In genomic region chr1:213419369-213420030, GRCh38 we compare ENCODE assay signal across 23 cellular contexts.
DNase-seq lines count a peak whose midpoint lies in the region.
"Had no signal": no experiment of that assay in that cellular context is flagged by ENCODE, and none has a peak within 500 bp of the region (broad histone marks: within the 10 kb centered on the region; RNA-seq: fewer than 3 reads in every experiment).

No MANE protein-coding gene starts in this region.

- DNase-seq in G401 (ENCODE audit: low spot score): peak; percentile 15
- peak; percentile 58 for DNase-seq in HuH-7 (ENCODE audit: low spot score)
- DNase-seq in OCI-M1 (lab: John Stamatoyannopoulos, UW): peak; percentile 8
- DNase-seq in kidney tubule cell (ENCODE audit: low spot score): peak; percentile 44
- no peak for DNase-seq in UCSD-AML1 (lab: John Stamatoyannopoulos, UW; ENCODE audit: unreplicated experiment)
- DNase-seq in NCI-H1694 treated with DMSO at 0.1 percent for 48 hours (lab: John Stamatoyannopoulos, UW): no peak
- DNase-seq in NOMO-1 treated with DMSO at 0.1 percent for 48 hours (lab: John Stamatoyannopoulos, UW; ENCODE audit: unreplicated experiment): no peak
- DNase-seq in NCI-H1417 treated with DMSO at 0.1 percent for 48 hours (lab: John Stamatoyannopoulos, UW): no peak
- DNase-seq: activated CD4-positive, alpha-beta T cell treated with anti-CD3 and anti-CD28 coated beads for 48 hours; activated T-cell treated with anti-CD3 and anti-CD28 coated beads, Interleukin-2, amount 50 U/mL, for 24 hours; adrenal gland; effector CD8-positive, alpha-beta T cell; erythroblast; foreskin melanocyte; hippocampal formation; lower lobe of right lung; mucosa of descending colon; NCI-H1092 treated with DMSO at 0.1 percent for 48 hours; NCI-H2107; sigmoid colon; SK-N-SH; stimulated activated CD4-positive, alpha-beta T cell treated with anti-CD3 and anti-CD28 coated beads, Interleukin-15, amount 100 ng/mL, for 24 hours; stomach had no signal

- in situ Hi-C loops in G401 (cut with HindIII; ENCODE audit: low sequenced_read_pairs): no loop called here

Comparison
In these comparisons a context has a peak if more than half of its experiments do, and no peak if none do; other contexts are left out.
1. DNase-seq: peak in G401 (single experiment), HuH-7 (single experiment), OCI-M1 (single experiment) and kidney tubule cell (single experiment); none in UCSD-AML1 (single experiment), NCI-H1694 treated with DMSO at 0.1 percent for 48 hours (single experiment), NOMO-1 treated with DMSO at 0.1 percent for 48 hours (single experiment) and NCI-H1417 treated with DMSO at 0.1 percent for 48 hours (single experiment).